ENCODE assay signal across 10 cellular contexts in the genomic region with DNA sequence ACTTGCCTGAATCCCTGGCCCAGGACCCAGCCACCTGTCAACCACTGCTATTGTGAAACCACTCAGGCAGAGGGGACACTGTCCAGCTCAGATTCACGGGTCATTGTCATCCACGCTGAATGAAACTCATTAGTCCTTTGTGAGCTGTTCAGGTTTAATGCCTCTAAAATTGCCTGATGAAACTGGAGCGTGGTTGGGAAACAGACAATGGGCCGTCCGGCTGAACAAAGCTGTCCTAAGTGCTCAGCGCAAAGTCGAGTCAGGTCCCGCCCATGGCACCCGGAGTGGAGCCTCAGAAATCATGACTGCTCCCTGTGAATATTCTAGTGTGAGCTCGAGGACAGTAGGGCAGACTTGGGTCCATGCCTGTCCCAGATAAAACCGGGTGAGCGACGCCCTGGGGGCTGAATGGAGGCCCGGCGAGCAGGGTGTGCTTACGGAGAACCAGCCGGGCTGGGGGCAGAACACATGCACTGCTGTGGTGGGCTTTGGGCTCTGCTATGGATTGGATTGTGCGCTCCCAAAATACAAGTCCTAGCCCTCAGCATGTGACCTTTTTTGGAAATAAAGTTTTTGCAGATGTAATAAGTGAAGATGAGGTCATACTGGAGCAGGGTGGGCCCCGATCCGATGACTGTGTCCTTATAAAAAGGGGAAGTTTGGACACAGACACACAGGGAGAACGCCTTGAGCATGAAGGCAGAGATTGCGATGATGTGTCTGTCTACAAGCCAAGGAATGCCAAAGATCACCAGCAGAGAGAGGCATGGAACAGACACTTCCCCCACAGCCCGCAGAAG. TPM values are rescaled to one million over a fixed set of nuclear protein-coding genes. Genes with fewer than 3 reads are reported as not detected.
DNase-seq lines count a peak whose midpoint lies in the region; ATAC-seq, FAIRE-seq and TF ChIP-seq lines count a peak whose summit lies in the region.
"Had no signal": no experiment of that assay in that cellular context is flagged by ENCODE, and none has a peak within 500 bp of the region (broad histone marks: within the 10 kb centered on the region; RNA-seq: fewer than 3 reads in every experiment).

No MANE protein-coding gene starts in this region.

- H3K27me3 ChIP-seq in GM12878 (replicated peaks in 1 of 2; ENCODE audit: control insufficient read depth in 2 of 2, insufficient read depth in 2 of 2, low read length in 1 of 2) (no peaks in the 10 kb centered on the region), uterus (no peaks in the 10 kb centered on the region)
- H3K27me3 ChIP-seq in CD4-positive, alpha-beta T cell (ENCODE audit: control insufficient read depth, insufficient read depth, low read length) = no peaks in the 10 kb centered on the region

- TF ChIP-seq POLR2A in GM12878 (IDR thresholded peaks at IDR 0.05; ENCODE audit: low read depth, low read length) (no peak), uterus (IDR thresholded peaks at IDR 0.05) (no peak)

- no peaks in the 10 kb centered on the region for H3K79me2 ChIP-seq in GM12878 (ENCODE audit: control insufficient read depth, insufficient read depth, low read length)

- no peaks in the 10 kb centered on the region; a peak in 1 of 4 replicates for H3K36me3 ChIP-seq in GM12878 (ENCODE audit: control insufficient read depth in 2 of 2, insufficient read depth in 2 of 2, low read length in 1 of 2)
- H3K36me3 ChIP-seq in uterus = no peaks in the 10 kb centered on the region

- peak; percentile 83 for ATAC-seq in GM12878
- no peak for ATAC-seq in CD4-positive, alpha-beta T cell (ENCODE audit: poor library complexity)

- H3K4me3 Mint-ChIP-seq in neural crest cell = no peak overlapping the region
- no peak overlapping the region for H3K4me3 Mint-ChIP-seq in CD4-positive, alpha-beta T cell
- H3K4me3 Mint-ChIP-seq: activated T-cell treated with anti-CD3 and anti-CD28 coated beads, Interleukin-2, amount 50 U/mL, for 24 hours had no signal

- WGBS in GM12878 (ENCODE audit: insufficient coverage, insufficient replicate concordance, low lambda C conversion rate, missing lambda C conversion rate) = 45% methylated on average over 23 of the region's 23 CpGs

- no peaks in the 10 kb centered on the region for H4K20me1 ChIP-seq in GM12878 (ENCODE audit: control insufficient read depth, insufficient read depth)

- H3K36me3 Mint-ChIP-seq in neural crest cell (ENCODE audit: low read depth) = no peaks in the 10 kb centered on the region
- H3K36me3 Mint-ChIP-seq in CD4-positive, alpha-beta T cell (ENCODE audit: low read depth) = no peaks in the 10 kb centered on the region
- H3K36me3 Mint-ChIP-seq: IgD-negative memory B cell had no signal

- H3K4me3 ChIP-seq in GM12878 = peak overlapping the region; percentile 11; the same call in 1 of the 2 replicates
- no peak overlapping the region for H3K4me3 ChIP-seq in uterus

- H3K27ac ChIP-seq in GM12878 (ENCODE audit: control insufficient read depth, insufficient read depth) (peak overlapping the region; percentile 21; the same call in 1 of the 2 replicates), uterus (no peak overlapping the region)
- no peak overlapping the region for H3K27ac ChIP-seq in CD4-positive, alpha-beta T cell (ENCODE audit: low read depth, low read length)

- H3K9me3 ChIP-seq in GM12878 (replicated peaks; ENCODE audit: control insufficient read depth, insufficient read depth, low read length) (no peaks in the 10 kb centered on the region; the same call in 2 of the 3 replicates), uterus (no peaks in the 10 kb centered on the region)
- no peaks in the 10 kb centered on the region for H3K9me3 ChIP-seq in CD4-positive, alpha-beta T cell (ENCODE audit: control insufficient read depth, low read length)

- H3K27ac Mint-ChIP-seq in neural crest cell (ENCODE audit: unreplicated experiment) = peak overlapping the region; percentile 71
- no peak overlapping the region for H3K27ac Mint-ChIP-seq in CD4-positive, alpha-beta T cell
- H3K27ac Mint-ChIP-seq: activated T-cell treated with anti-CD3 and anti-CD28 coated beads, Interleukin-2, amount 50 U/mL, for 24 hours had no signal

- RAD21 ChIA-PET in GM12878 (lab: Charles Lee; ENCODE audit: unreplicated experiment) = interaction anchor here (0.7 to 2.6 kb wide), 5 partner anchors 10 to 74 kb away, joined by 3 to 16 read pairs (median 5); no protein-coding TSS in a partner anchor

- peaks cover 17% of the 10 kb centered on the region for H3K4me1 Mint-ChIP-seq in neural crest cell
- peaks cover 4% of the 10 kb centered on the region for H3K4me1 Mint-ChIP-seq in CD4-positive, alpha-beta T cell (ENCODE audit: low read depth)

- CTCF ChIA-PET in GM12878 (lab: Yijun Ruan, JAX) = interaction anchor here (0.8 to 2.0 kb wide), 6 partner anchors 10 to 66 kb away, joined by 3 to 6 read pairs (median 3); no protein-coding TSS in a partner anchor
- CTCF ChIA-PET in CD4-positive, alpha-beta T cell (lab: Charles Lee) = no interaction called here

- H3K4me2 ChIP-seq in GM12878 (ENCODE audit: control insufficient read depth, insufficient read depth) = peak overlapping the region; percentile 52

- DNase-seq in EH (ENCODE audit: low read depth) (peak; percentile 97), MV-4-11 (lab: John Stamatoyannopoulos, UW) (peak; percentile 84), GM12878 (ENCODE audit: low read depth, low spot score) (no peak), neural crest cell (ENCODE audit: low read depth, low spot score) (no peak), AML-193 (lab: John Stamatoyannopoulos, UW) (no peak), uterus (no peak), HuH-7 (ENCODE audit: low spot score) (no peak)
- DNase-seq in CD4-positive, alpha-beta T cell = no peak
- DNase-seq: activated T-cell treated with anti-CD3 and anti-CD28 coated beads, Interleukin-2, amount 50 U/mL, for 24 hours had no signal

- POLR2A ChIA-PET in GM12878 (lab: Charles Lee) = interaction anchor here (0.5 to 0.9 kb wide), 2 partner anchors 49 to 222 kb away, joined by 4 read pairs; no protein-coding TSS in a partner anchor
- POLR2A ChIA-PET in CD4-positive, alpha-beta T cell (lab: Charles Lee) = no interaction called here

- intact Hi-C loops in GM12878 (cut with micrococcal nuclease; ENCODE audit: unreplicated experiment) (loop anchor here (1.0 kb wide), 1 partner anchor 50 kb away; no protein-coding TSS in a partner anchor), uterus (cut with DNase I; ENCODE audit: low total_unique reads) (no loop called here)
- intact Hi-C loops in CD4-positive, alpha-beta T cell (cut with DNase I, micrococcal nuclease) = no loop called here

- no peak for TF ChIP-seq RAD21 in GM12878 (IDR thresholded peaks at IDR 0.05; ENCODE audit: insufficient read depth, low read depth, low read length)

- H2AFZ ChIP-seq in GM12878 (ENCODE audit: control insufficient read depth, low read depth, low read length) = no peak overlapping the region

- SMC1A ChIA-PET in GM12878 (lab: Charles Lee; ENCODE audit: uncharacterized antibody, unreplicated experiment) = interaction anchor here (0.7 to 3.6 kb wide), 10 partner anchors 8 to 294 kb away, joined by 3 to 25 read pairs (median 4); partner anchors contain the start of gene CMIP

- H3K27me3 Mint-ChIP-seq in neural crest cell (ENCODE audit: low read depth) = peaks cover 4% of the 10 kb centered on the region
- no peaks in the 10 kb centered on the region for H3K27me3 Mint-ChIP-seq in CD4-positive, alpha-beta T cell
- H3K27me3 Mint-ChIP-seq: activated T-cell treated with anti-CD3 and anti-CD28 coated beads, Interleukin-2, amount 50 U/mL, for 24 hours; IgD-negative memory B cell had no signal

- in situ Hi-C loops in GM12878 (cut with MboI) = no loop called here

- TF ChIP-seq EP300 in GM12878 (IDR thresholded peaks at IDR 0.05; ENCODE audit: borderline replicate concordance in 1 of 2, control insufficient read depth in 1 of 2, low read depth in 2 of 2, low read length in 2 of 2) = no peak

- H3K9me3 Mint-ChIP-seq in neural crest cell = peaks cover 2% of the 10 kb centered on the region
- H3K9me3 Mint-ChIP-seq in CD4-positive, alpha-beta T cell = no peaks in the 10 kb centered on the region
- H3K9me3 Mint-ChIP-seq: activated T-cell treated with anti-CD3 and anti-CD28 coated beads, Interleukin-2, amount 50 U/mL, for 24 hours; IgD-negative memory B cell had no signal

- H3K9ac ChIP-seq in GM12878 (ENCODE audit: control insufficient read depth, insufficient read depth, low read length) = no peak overlapping the region

- no TSS peak for BruUV-seq in GM12878 (replicated peaks; lab: Mats Ljungman, UMichigan)

- FAIRE-seq in GM12878 (lab: Jason Lieb, UNC) = peak; percentile 57

- TF ChIP-seq CTCF in GM12878 (IDR thresholded peaks at IDR 0.05 in 2 of 3, conservative IDR thresholded peaks at IDR 0.05 in 1 of 3; ENCODE audit: control insufficient read depth in 2 of 3, extremely low read depth in 1 of 3, insufficient read depth in 1 of 3, low read depth in 3 of 3, low read length in 3 of 3) (no peak), neural crest cell (conservative IDR thresholded peaks at IDR 0.05) (no peak), uterus (IDR thresholded peaks at IDR 0.05) (no peak)
- no peak for TF ChIP-seq CTCF in CD4-positive, alpha-beta T cell (IDR thresholded peaks at IDR 0.05)

- H3K4me1 ChIP-seq in GM12878 (ENCODE audit: control insufficient read depth, insufficient read depth, low read length) (peaks cover 22% of the 10 kb centered on the region), uterus (no peaks in the 10 kb centered on the region)

RNA-seq across cellular contexts. Expression of gene CMIP, which starts 12.9 kb away (rescaled TPM):
- 68.0 and 69.9 TPM in 2 replicates for total RNA-seq in GM12878 (2013; cell fraction: nucleolus; rRNA removed)
- 4.6 and 5.1 TPM in 2 replicates for total RNA-seq in GM12878 (2014; rRNA removed)
- total RNA-seq in GM12878 (2014; rRNA removed; fragmentation: Illumina TruSeq; extraction: Trizol) = 5.4 and 6.3 TPM in 2 replicates
- total RNA-seq in GM12878 (2021) = 41.7 and 43.2 TPM in 2 replicates
- polyA plus RNA-seq in GM12878 (2011; ENCODE audit: low read depth) = 8.0 TPM
- polyA plus RNA-seq in GM12878 (2011; rRNA removed) = 2.1 and 3.8 TPM in 2 replicates
- polyA plus RNA-seq in GM12878 (2011; cell fraction: cytosol; rRNA removed) = 7.6 and 13.2 TPM in 2 replicates
- polyA plus RNA-seq in GM12878 (2011; cell fraction: nucleus; rRNA removed) = 20.8 and 26.8 TPM in 2 replicates
- 18.2 and 19.7 TPM in 2 replicates for polyA plus RNA-seq in GM12878 (2012)
- 13.6 and 16.8 TPM in 2 replicates for polyA plus RNA-seq in GM12878 (2014; fragmentation: Illumina TruSeq; extraction: Trizol)
- 1 to 10 TPM; 1.4 to 1.7 TPM for polyA plus RNA-seq in GM12878 (2014; fragmentation: Nextera tagmentation; extraction: Ambion mirVana)
- 11.3 and 12.8 TPM in 2 replicates for polyA plus RNA-seq in GM12878 (2014; rRNA removed)
- polyA plus RNA-seq in GM12878 (2016; fragmentation: Nextera tagmentation; extraction: Ambion mirVana) = 1 to 10 TPM; 1.2 to 1.5 TPM
- 13.8 and 19.1 TPM in 2 replicates for polyA minus RNA-seq in GM12878 (2011; rRNA and poly(A)+ RNA removed)
- polyA minus RNA-seq in GM12878 (2011; cell fraction: cytosol; rRNA and poly(A)+ RNA removed) = 15.9 and 18.3 TPM in 2 replicates
- polyA minus RNA-seq in GM12878 (2011; cell fraction: nucleus; rRNA and poly(A)+ RNA removed) = 13.7 and 25.9 TPM in 2 replicates
- 41.2 and 44.6 TPM in 2 replicates for total RNA-seq in neural crest cell
- total RNA-seq in CD4-positive, alpha-beta T cell = 10 to 100 TPM; 33.5 to 35.3 TPM
- 100 to 1,000 TPM in 1 of 4 donors, 10 to 100 TPM in 3; 16.7 to 104 (median 43.6) TPM for total RNA-seq in uterus

Comparison
In these comparisons a context has a peak if more than half of its experiments do, and no peak if none do; other contexts are left out.
1. DNase-seq: peak in EH (single experiment) and MV-4-11 (single experiment); none in GM12878 (single experiment), neural crest cell (single experiment), AML-193 (0 of 2), CD4-positive, alpha-beta T cell (0 of 10), uterus (0 of 2) and HuH-7 (single experiment).